11 cellular contexts compared by ENCODE assay signal in the genomic region with DNA sequence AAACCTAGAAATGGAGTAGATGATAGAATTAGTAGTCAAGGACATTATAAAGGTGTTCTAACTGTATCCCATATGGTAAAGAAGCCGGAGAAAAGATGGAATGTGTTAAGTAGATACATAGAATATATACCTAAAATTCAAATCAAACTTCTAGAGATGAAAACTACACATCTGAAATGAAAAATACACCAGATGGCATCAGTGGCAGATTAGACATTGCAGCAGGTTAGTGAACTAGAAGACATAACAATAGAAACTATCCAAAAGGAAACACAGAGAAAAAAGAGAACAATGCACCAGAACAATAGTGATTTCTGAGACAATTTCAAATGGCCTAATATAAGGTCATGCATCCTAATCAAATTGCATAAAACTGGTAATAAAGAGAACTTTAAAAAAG.
"Had no signal": no experiment of that assay in that cellular context is flagged by ENCODE, and none has a peak within 500 bp of the region (broad histone marks: within the 10 kb centered on the region; RNA-seq: fewer than 3 reads in every experiment).

No MANE protein-coding gene starts in this region.

- H3K27ac ChIP-seq: GM23248 had no signal

- ATAC-seq: GM23338, HCT116 had no signal

- H3K4me2 ChIP-seq: GM23338 had no signal

- H3K36me3 ChIP-seq: HAP-1 had no signal

- H2AFZ ChIP-seq: GM23248, GM23338 had no signal

- H3K4me3 ChIP-seq: GM23248, GM23338, HAP-1 had no signal

- DNase-seq: GM23248, GOT3, H7, H9, HCEC 1CT, HFFc6 had no signal

- FAIRE-seq: H1, H54 had no signal

- H3K9me3 ChIP-seq: HAP-1 had no signal

- H3K4me1 ChIP-seq: HAP-1 had no signal

- H3K9ac ChIP-seq: GM23248 had no signal
